14 cellular contexts compared by ENCODE assay signal in the genomic region with DNA sequence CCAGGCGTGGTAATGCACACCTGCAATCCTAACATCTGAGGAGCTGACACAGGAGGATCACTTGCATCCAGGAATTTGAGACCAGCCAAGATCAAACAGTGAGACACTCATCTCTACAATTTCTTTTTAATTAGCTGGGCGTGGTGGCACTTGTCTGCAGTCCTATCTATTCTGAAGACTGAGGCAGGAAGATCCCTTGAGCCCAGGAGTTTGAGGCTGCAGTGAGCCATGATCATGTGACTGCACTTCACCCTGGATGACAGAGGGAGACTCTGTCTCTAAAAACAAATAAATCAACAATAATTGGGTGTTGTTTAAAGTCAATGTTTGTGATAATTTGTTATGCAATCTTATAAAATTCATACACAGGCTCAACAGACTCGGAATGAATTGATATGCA.
"Had no signal": no experiment of that assay in that cellular context is flagged by ENCODE, and none has a peak within 500 bp of the region (broad histone marks: within the 10 kb centered on the region; RNA-seq: fewer than 3 reads in every experiment).

No MANE protein-coding gene starts in this region.

- ATAC-seq: left ventricle myocardium superior; natural killer cell treated with Interleukin-12 subunit alpha and Interleukin-12 subunit beta and Interleukin-15 and Interleukin-18, amount 100 ng/mL, for 72 hours; stimulated activated naive B cell treated with anti-CD40 and anti-IgM and Interleukin-4, amounts not matched to agents 10 μg/mL and 1 μg/mL and 100 μg/mL, for 72 hours had no signal

- DNase-seq: activated CD4-positive, alpha-beta memory T cell treated with anti-CD3 and anti-CD28 coated beads, Interleukin-2, amount 10 ng/mL, durations not matched to agents 7 days and 5 days; activated effector memory CD4-positive, alpha-beta T cell treated with Interleukin-2 at 50 U/mL for 16 hours; activated T-cell treated with anti-CD3 and anti-CD28 coated beads, Interleukin-2, amount 50 U/mL, for 24 hours; central memory CD4-positive, alpha-beta T cell; esophagus squamous epithelium; hippocampal formation; left ventricle myocardium superior; mesenchymal stem cell; posterior cingulate gyrus; stimulated activated naive B cell treated with anti-CD40 and anti-IgM and Interleukin-4, amounts not matched to agents 10 μg/mL and 1 μg/mL and 100 μg/mL, for 72 hours; thyroid gland; WERI-Rb-1 had no signal

- H3K27me3 ChIP-seq: esophagus squamous epithelium, thyroid gland had no signal

- H3K36me3 ChIP-seq: esophagus squamous epithelium, thyroid gland, WERI-Rb-1 had no signal

- H3K27ac ChIP-seq: coronary artery, esophagus squamous epithelium, thyroid gland, WERI-Rb-1 had no signal

- H3K4me1 ChIP-seq: esophagus squamous epithelium had no signal

- H3K4me3 ChIP-seq: coronary artery, esophagus squamous epithelium, thyroid gland had no signal

- H3K9me3 ChIP-seq: esophagus squamous epithelium, thyroid gland had no signal
